In genomic region chr5:150428106-150428876, GRCh38 we compare ENCODE assay signal across 1 cellular context.
TF ChIP-seq lines count a peak whose summit lies in the region.

No MANE protein-coding gene starts in this region.

TF ChIP-seq in K562, 482 proteins besides CTCF, POLR2A, EP300 and RAD21 (continued from another document and continues in another):
- TF ChIP-seq ADNP (tag; IDR thresholded peaks at IDR 0.05) (no peak), RERE (CRISPR knock-in tag; IDR thresholded peaks at IDR 0.05; ENCODE audit: borderline replicate concordance) (no peak), L3MBTL2 (IDR thresholded peaks at IDR 0.05) (peak; percentile 39), HNRNPUL1 (IDR thresholded peaks at IDR 0.05; ENCODE audit: low read length) (no peak), MGA (IDR thresholded peaks at IDR 0.05) (0 out of 2 replicates have a peak, but pooled peaks have one; percentile 22), ZNF512 (tag; IDR thresholded peaks at IDR 0.05) (no peak), ZFP91 (CRISPR knock-in tag; IDR thresholded peaks at IDR 0.05) (no peak), ZNF436 (CRISPR knock-in tag; IDR thresholded peaks at IDR 0.05) (no peak), CREB5 (CRISPR knock-in tag; IDR thresholded peaks at IDR 0.05) (no peak), HMG20B (CRISPR knock-in tag; IDR thresholded peaks at IDR 0.05) (no peak), CAMTA2 (CRISPR knock-in tag; conservative IDR thresholded peaks at IDR 0.05) (no peak), GATAD2A (IDR thresholded peaks at IDR 0.05) (no peak), ZNF354B (CRISPR knock-in tag; IDR thresholded peaks at IDR 0.05) (no peak), CREBBP (IDR thresholded peaks at IDR 0.05; ENCODE audit: low read depth, low read length) (no peak), FOXJ2 (tag; IDR thresholded peaks at IDR 0.05) (no peak), ZNF175 (CRISPR knock-in tag; IDR thresholded peaks at IDR 0.05; ENCODE audit: low read depth) (0 out of 2 replicates have a peak, but pooled peaks have one; percentile 24), MIER1 (IDR thresholded peaks at IDR 0.05; ENCODE audit: low read depth) (no peak), TAF1 (IDR thresholded peaks at IDR 0.05; ENCODE audit: control insufficient read depth, extremely low read depth, insufficient read depth, low read length, severe bottlenecking) (no peak), E2F4 (CRISPR knock-in tag; IDR thresholded peaks at IDR 0.05; ENCODE audit: low read depth) (no peak), NCOA4 (IDR thresholded peaks at IDR 0.05; ENCODE audit: partially characterized antibody) (no peak), THRAP3 (IDR thresholded peaks at IDR 0.05; ENCODE audit: borderline replicate concordance) (no peak), E4F1 (CRISPR knock-in tag; IDR thresholded peaks at IDR 0.05; ENCODE audit: borderline replicate concordance) (no peak), RBM39 (optimal IDR thresholded peaks at IDR 0.05; ENCODE audit: low read depth, low read length) (no peak), PHB2 (IDR thresholded peaks at IDR 0.05; ENCODE audit: low read depth) (no peak), MLLT1 (IDR thresholded peaks at IDR 0.05) (no peak), TFAM (CRISPR knock-in tag; conservative IDR thresholded peaks at IDR 0.05) (no peak), ZFP1 (CRISPR knock-in tag; IDR thresholded peaks at IDR 0.05) (no peak), CHD1 (IDR thresholded peaks at IDR 0.05; ENCODE audit: low read length) (no peak)
